Comparison of ENCODE assay signal across 12 cellular contexts in genomic region chr17:1137465-1137894, GRCh38. TPM values are rescaled to one million over a fixed set of nuclear protein-coding genes. Genes with fewer than 3 reads are reported as not detected.
DNase-seq lines count a peak whose midpoint lies in the region; ATAC-seq, FAIRE-seq and TF ChIP-seq lines count a peak whose summit lies in the region.
"Had no signal": no experiment of that assay in that cellular context is flagged by ENCODE, and none has a peak within 500 bp of the region (broad histone marks: within the 10 kb centered on the region; RNA-seq: fewer than 3 reads in every experiment).

No MANE protein-coding gene starts in this region.

- POLR2A ChIA-PET in HepG2 (lab: Yijun Ruan, JAX): no interaction called here
- POLR2A ChIA-PET in activated CD4-positive, alpha-beta memory T cell treated with anti-CD3 and anti-CD28 coated beads, Interleukin-2, amount 10 ng/mL, durations not matched to agents 7 days and 5 days (lab: Charles Lee): no interaction called here

- H3K4me1 ChIP-seq in CD4-positive, CD25-positive, alpha-beta regulatory T cell (ENCODE audit: control insufficient read depth, insufficient read depth, low read length, poor library complexity, severe bottlenecking): no peaks in the 10 kb centered on the region
- no peaks in the 10 kb centered on the region for H3K4me1 ChIP-seq in HepG2 (ENCODE audit: insufficient read depth, low read length)
- peaks cover 17% of the 10 kb centered on the region for H3K4me1 ChIP-seq in HAP-1

- no peaks in the 10 kb centered on the region for H3K79me2 ChIP-seq in HepG2 (ENCODE audit: insufficient read depth, low read length)

- no peaks in the 10 kb centered on the region for H3K9me3 ChIP-seq in CD4-positive, CD25-positive, alpha-beta regulatory T cell (ENCODE audit: control insufficient read depth in 2 of 2, low read length in 2 of 2)
- H3K9me3 ChIP-seq in T-helper 17 cell (ENCODE audit: control insufficient read depth, low read length, poor library complexity, severe bottlenecking) (no peaks in the 10 kb centered on the region), HepG2 (ENCODE audit: low read length) (no peaks in the 10 kb centered on the region), HAP-1 (no peaks in the 10 kb centered on the region)

- H2AFZ ChIP-seq in HepG2 (ENCODE audit: low read length): no peak overlapping the region

- FAIRE-seq in HepG2 (lab: Jason Lieb, UNC): no peak

- no peaks in the 10 kb centered on the region for H3K36me3 Mint-ChIP-seq in CD4-positive, CD25-positive, alpha-beta regulatory T cell
- H3K36me3 Mint-ChIP-seq in T-helper 17 cell (ENCODE audit: low read depth): no peaks in the 10 kb centered on the region
- no peaks in the 10 kb centered on the region for H3K36me3 Mint-ChIP-seq in activated CD4-positive, alpha-beta memory T cell treated with anti-CD3 and anti-CD28 coated beads, Interleukin-2, amount 10 ng/mL, durations not matched to agents 7 days and 5 days (ENCODE audit: low read depth)

- no peak for TF ChIP-seq POLR2A in HepG2 (IDR thresholded peaks at IDR 0.05; ENCODE audit: insufficient read depth in 1 of 2, low read depth in 2 of 2, low read length in 2 of 2)

- no peak for TF ChIP-seq RAD21 in HepG2 (CRISPR knock-in tag; IDR thresholded peaks at IDR 0.05)

- intact Hi-C loops in HepG2 (cut with micrococcal nuclease; ENCODE audit: unreplicated experiment): no loop called here

- H3K4me3 ChIP-seq in CD4-positive, CD25-positive, alpha-beta regulatory T cell (ENCODE audit: low read depth, low read length): no peak overlapping the region
- H3K4me3 ChIP-seq in Jurkat, Clone E6-1 (ENCODE audit: low read length): peak overlapping the region; percentile 46
- H3K4me3 ChIP-seq in HepG2 (replicated peaks in 1 of 3; ENCODE audit: insufficient read depth in 1 of 3, low read depth in 2 of 3, low read length in 3 of 3) (no peak overlapping the region), HAP-1 (no peak overlapping the region)

- 53% methylated on average over 18 of the region's 18 CpGs for WGBS in HepG2 (ENCODE audit: low lambda C conversion rate)

- peak in 2 of 3 donors; percentile 39 to 51 for DNase-seq in CD4-positive, CD25-positive, alpha-beta regulatory T cell
- DNase-seq in Jurkat, Clone E6-1 (ENCODE audit: low read depth, low spot score): peak; percentile 91
- DNase-seq in T-helper 17 cell (peak in 1 of 3 donors; percentile 15), HepG2 (ENCODE audit: low spot score) (peak; percentile 39), HuH-7 (ENCODE audit: low spot score) (no peak), GDM1 (lab: John Stamatoyannopoulos, UW) (no peak), HAP-1 (ENCODE audit: low spot score in 2 of 2) (no peak)
- DNase-seq in activated CD4-positive, alpha-beta memory T cell treated with anti-CD3 and anti-CD28 coated beads, Interleukin-2, amount 10 ng/mL, durations not matched to agents 7 days and 5 days: no peak
- DNase-seq: activated CD4-positive, alpha-beta T cell treated with anti-CD3 and anti-CD28 coated beads, Interleukin-2, amount 10 ng/mL, durations not matched to agents 24 days and 14 days; aorta; NCI-H1105; right cardiac atrium had no signal

- no peaks in the 10 kb centered on the region for H3K27me3 ChIP-seq in CD4-positive, CD25-positive, alpha-beta regulatory T cell (ENCODE audit: control insufficient read depth, insufficient read depth, low read length)
- H3K27me3 ChIP-seq in HepG2 (ENCODE audit: control insufficient read depth in 1 of 2, insufficient read depth in 2 of 2, low read length in 2 of 2) (peaks cover 5 to 63% of the 10 kb centered on the region in 2 experiments), HAP-1 (ENCODE audit: low read depth) (no peaks in the 10 kb centered on the region)

- H3K9ac ChIP-seq in HepG2 (ENCODE audit: insufficient read depth, low read depth, low read length): no peak overlapping the region

- no peaks in the 10 kb centered on the region for H3K4me1 Mint-ChIP-seq in CD4-positive, CD25-positive, alpha-beta regulatory T cell
- H3K4me1 Mint-ChIP-seq in T-helper 17 cell: peaks cover 8% of the 10 kb centered on the region
- H3K4me1 Mint-ChIP-seq in activated CD4-positive, alpha-beta memory T cell treated with anti-CD3 and anti-CD28 coated beads, Interleukin-2, amount 10 ng/mL, durations not matched to agents 7 days and 5 days: no peaks in the 10 kb centered on the region
- H3K4me1 Mint-ChIP-seq: activated CD4-positive, alpha-beta T cell treated with anti-CD3 and anti-CD28 coated beads, Interleukin-2, amount 10 ng/mL, durations not matched to agents 24 days and 14 days had no signal

- BruUV-seq in HepG2 (replicated peaks; lab: Mats Ljungman, UMichigan): no TSS peak

- TF ChIP-seq CTCF in HepG2 (CRISPR knock-in tag; IDR thresholded peaks at IDR 0.05): no peak

- peak overlapping the region in 1 of 4 donors; percentile 72 for H3K4me3 Mint-ChIP-seq in CD4-positive, CD25-positive, alpha-beta regulatory T cell
- peak overlapping the region; percentile 63 for H3K4me3 Mint-ChIP-seq in T-helper 17 cell
- H3K4me3 Mint-ChIP-seq in activated CD4-positive, alpha-beta memory T cell treated with anti-CD3 and anti-CD28 coated beads, Interleukin-2, amount 10 ng/mL, durations not matched to agents 7 days and 5 days: no peak overlapping the region
- H3K4me3 Mint-ChIP-seq: activated CD4-positive, alpha-beta T cell treated with anti-CD3 and anti-CD28 coated beads, Interleukin-2, amount 10 ng/mL, durations not matched to agents 24 days and 14 days had no signal

- in situ Hi-C loops in HepG2 (cut with HindIII; ENCODE audit: extremely low pct_ligation_motif_present, low pct_unique_long_range_greater_than_20kb) (no loop called here), HAP-1 (cut with MboI; ENCODE audit: low sequenced_read_pairs) (no loop called here)

- CTCF ChIA-PET in HepG2 (lab: Yijun Ruan, JAX; ENCODE audit: low intra/inter-chr PET ratio, low total read pairs): no interaction called here
- CTCF ChIA-PET in activated CD4-positive, alpha-beta memory T cell treated with anti-CD3 and anti-CD28 coated beads, Interleukin-2, amount 10 ng/mL, durations not matched to agents 7 days and 5 days (lab: Charles Lee): interaction anchor here (1.9 kb wide), 1 partner anchor 50 kb away, joined by 7 read pairs; no protein-coding TSS in a partner anchor

- H3K9me3 Mint-ChIP-seq in CD4-positive, CD25-positive, alpha-beta regulatory T cell: no peaks in the 10 kb centered on the region
- no peaks in the 10 kb centered on the region for H3K9me3 Mint-ChIP-seq in activated CD4-positive, alpha-beta memory T cell treated with anti-CD3 and anti-CD28 coated beads, Interleukin-2, amount 10 ng/mL, durations not matched to agents 7 days and 5 days
- H3K9me3 Mint-ChIP-seq: activated CD4-positive, alpha-beta T cell treated with anti-CD3 and anti-CD28 coated beads, Interleukin-2, amount 10 ng/mL, durations not matched to agents 24 days and 14 days had no signal

- H3K36me3 ChIP-seq in CD4-positive, CD25-positive, alpha-beta regulatory T cell (ENCODE audit: control insufficient read depth, insufficient read depth, low read length): no peaks in the 10 kb centered on the region
- H3K36me3 ChIP-seq in HepG2 (replicated peaks in 1 of 2; ENCODE audit: control insufficient read depth in 1 of 2, insufficient read depth in 2 of 2, low read length in 2 of 2) (no peaks in the 10 kb centered on the region), HAP-1 (replicated peaks) (peaks cover 3% of the 10 kb centered on the region; the same call in 1 of the 2 replicates)

- peaks cover 4% of the 10 kb centered on the region for H3K27me3 Mint-ChIP-seq in CD4-positive, CD25-positive, alpha-beta regulatory T cell
- H3K27me3 Mint-ChIP-seq in T-helper 17 cell: no peaks in the 10 kb centered on the region
- no peaks in the 10 kb centered on the region for H3K27me3 Mint-ChIP-seq in activated CD4-positive, alpha-beta memory T cell treated with anti-CD3 and anti-CD28 coated beads, Interleukin-2, amount 10 ng/mL, durations not matched to agents 7 days and 5 days
- H3K27me3 Mint-ChIP-seq: activated CD4-positive, alpha-beta T cell treated with anti-CD3 and anti-CD28 coated beads, Interleukin-2, amount 10 ng/mL, durations not matched to agents 24 days and 14 days had no signal

- H3K27ac Mint-ChIP-seq in CD4-positive, CD25-positive, alpha-beta regulatory T cell: peak overlapping the region in 1 of 3 donors; percentile 72
- H3K27ac Mint-ChIP-seq in T-helper 17 cell: no peak overlapping the region
- no peak overlapping the region for H3K27ac Mint-ChIP-seq in activated CD4-positive, alpha-beta memory T cell treated with anti-CD3 and anti-CD28 coated beads, Interleukin-2, amount 10 ng/mL, durations not matched to agents 7 days and 5 days
- H3K27ac Mint-ChIP-seq: activated CD4-positive, alpha-beta T cell treated with anti-CD3 and anti-CD28 coated beads, Interleukin-2, amount 10 ng/mL, durations not matched to agents 24 days and 14 days had no signal

- no peak overlapping the region for H3K27ac ChIP-seq in CD4-positive, CD25-positive, alpha-beta regulatory T cell (ENCODE audit: insufficient read depth, low read length, poor library complexity, severe bottlenecking)
- no peak overlapping the region for H3K27ac ChIP-seq in HepG2 (ENCODE audit: extremely low read length, insufficient read depth, low read length)

- no peaks in the 10 kb centered on the region for H4K20me1 ChIP-seq in HepG2 (ENCODE audit: insufficient read depth, low read length)

- TF ChIP-seq EP300 in HepG2 (IDR thresholded peaks at IDR 0.05; ENCODE audit: low read depth in 2 of 2, low read length in 2 of 2) (no peak), HepG2 (CRISPR knock-in tag; IDR thresholded peaks at IDR 0.05; ENCODE audit: borderline replicate concordance) (no peak)

- ATAC-seq in CD4-positive, CD25-positive, alpha-beta regulatory T cell (ENCODE audit: low read depth in 2 of 2): no peak
- ATAC-seq in T-helper 17 cell (peak; percentile 60), HepG2 (no peak)
- ATAC-seq: right cardiac atrium had no signal

- no peak overlapping the region for H3K4me2 ChIP-seq in HepG2 (ENCODE audit: low read depth, low read length)

RNA-seq across cellular contexts. Expression of gene ABR, which starts 42.3 kb away (rescaled TPM):
- total RNA-seq in CD4-positive, CD25-positive, alpha-beta regulatory T cell: 116 TPM
- polyA plus RNA-seq in CD4-positive, CD25-positive, alpha-beta regulatory T cell: 10 to 100 TPM; 13.2 to 21.2 (median 17.4) TPM
- polyA plus RNA-seq in Jurkat, Clone E6-1 (2012; ENCODE audit: insufficient read depth, insufficient read length): 32.3 TPM
- total RNA-seq in T-helper 17 cell (100 to 1,000 TPM; 101 to 130 TPM), HepG2 (2016; rRNA removed; fragmentation: Illumina TruSeq; extraction: Trizol) (10.9 and 12.4 TPM in 2 replicates)
- total RNA-seq in HepG2 (2016; cell fraction: cytosol; rRNA removed; fragmentation: Illumina TruSeq; extraction: Trizol; ENCODE audit: low read depth): 5.9 and 7.8 TPM in 2 replicates
- total RNA-seq in HepG2 (2016; cell fraction: insoluble cytoplasmic fraction; rRNA removed; fragmentation: Illumina TruSeq; extraction: Trizol): 9.1 and 11.6 TPM in 2 replicates
- 9.3 and 10.5 TPM in 2 replicates for total RNA-seq in HepG2 (2016; cell fraction: membrane; rRNA removed; fragmentation: Illumina TruSeq; extraction: Trizol)
- total RNA-seq in HepG2 (2016; cell fraction: nucleus; rRNA removed; fragmentation: Illumina TruSeq; extraction: Trizol): 8.0 and 11.0 TPM in 2 replicates
- polyA plus RNA-seq in HepG2 (2011; rRNA removed): 40.4 TPM in 2 replicates
- polyA plus RNA-seq in HepG2 (2011; cell fraction: cytosol; rRNA removed): 13.2 and 21.6 TPM in 2 replicates
- polyA plus RNA-seq in HepG2 (2011; cell fraction: nucleus; rRNA removed): 68.7 and 98.6 TPM in 2 replicates
- polyA plus RNA-seq in HepG2 (2012): 10.2 and 11.3 TPM in 2 replicates
- 0.85 and 1.1 TPM in 2 replicates for polyA plus RNA-seq in HepG2 (2016; cell fraction: cytosol; fragmentation: Illumina TruSeq; extraction: Trizol; ENCODE audit: low read depth)
- 8.6 and 11.0 TPM in 2 replicates for polyA plus RNA-seq in HepG2 (2016; cell fraction: insoluble cytoplasmic fraction; fragmentation: Illumina TruSeq; extraction: Trizol; ENCODE audit: low read depth)
- polyA plus RNA-seq in HepG2 (2016; cell fraction: membrane; fragmentation: Illumina TruSeq; extraction: Trizol; ENCODE audit: low read depth): 2.9 and 3.5 TPM in 2 replicates
- polyA plus RNA-seq in HepG2 (2016; cell fraction: nucleus; fragmentation: Illumina TruSeq; extraction: Trizol; ENCODE audit: insufficient read depth, low read depth): 18.8 and 21.3 TPM in 2 replicates
- polyA minus RNA-seq in HepG2 (2011; rRNA and poly(A)+ RNA removed; ENCODE audit: low replicate concordance): 37.5 and 62.6 TPM in 2 replicates
- 19.0 and 21.4 TPM in 2 replicates for polyA minus RNA-seq in HepG2 (2011; cell fraction: cytosol; rRNA and poly(A)+ RNA removed)
- 24.5 and 24.6 TPM in 2 replicates for polyA minus RNA-seq in HepG2 (2011; cell fraction: nucleus; rRNA and poly(A)+ RNA removed)
- total RNA-seq in activated CD4-positive, alpha-beta memory T cell treated with anti-CD3 and anti-CD28 coated beads, Interleukin-2, amount 10 ng/mL, durations not matched to agents 7 days and 5 days: 100 to 1,000 TPM; 144 to 145 TPM

Comparison
In these comparisons a context has a peak if more than half of its experiments do, and no peak if none do; other contexts are left out.
1. DNase-seq: peak in CD4-positive, CD25-positive, alpha-beta regulatory T cell (2 of 3), Jurkat, Clone E6-1 (single experiment) and HepG2 (single experiment); none in activated CD4-positive, alpha-beta memory T cell treated with anti-CD3 and anti-CD28 coated beads, Interleukin-2, amount 10 ng/mL, durations not matched to agents 7 days and 5 days (single experiment), HuH-7 (single experiment), GDM1 (single experiment) and HAP-1 (0 of 2).